Comparison of ENCODE assay signal across 12 cellular contexts in the genomic region with DNA sequence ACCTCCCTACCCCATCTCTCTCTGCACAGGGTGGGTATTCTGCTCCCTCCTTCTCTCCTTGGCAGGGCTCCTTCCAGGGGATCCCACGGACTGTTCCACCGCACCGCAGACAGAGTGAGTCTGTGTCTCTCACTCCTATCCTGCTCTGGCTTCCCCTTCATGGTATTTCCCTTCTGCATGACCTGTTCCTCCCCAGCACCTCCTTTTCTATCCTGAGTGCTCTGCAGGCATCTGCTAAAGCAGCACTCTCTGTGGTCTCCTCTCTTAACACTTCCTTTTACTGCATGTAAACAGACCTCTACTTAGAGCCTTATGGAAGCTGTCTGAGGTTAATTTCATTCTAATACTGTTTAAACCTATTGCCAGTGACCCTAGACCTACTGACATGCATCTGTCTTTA.
A peak's percentile ranks its signal among the peaks of the same experiment; 100 is the strongest.
DNase-seq lines count a peak whose midpoint lies in the region; ATAC-seq, FAIRE-seq and TF ChIP-seq lines count a peak whose summit lies in the region.
"Had no signal": no experiment of that assay in that cellular context is flagged by ENCODE, and none has a peak within 500 bp of the region (broad histone marks: within the 10 kb centered on the region; RNA-seq: fewer than 3 reads in every experiment).

No MANE protein-coding gene starts in this region.

- H3K27ac ChIP-seq in small intestine (ENCODE audit: low read depth in 1 of 2, low read length in 1 of 2): no peak overlapping the region

- ATAC-seq in GM21423 (IDR thresholded peaks at IDR 0.05; ENCODE audit: unreplicated experiment) (peak; percentile 77), HG02885 (IDR thresholded peaks at IDR 0.05; ENCODE audit: poor library complexity, unreplicated experiment) (no peak)

- TF ChIP-seq CTCF in GM10266 (IDR thresholded peaks at IDR 0.05; ENCODE audit: control insufficient read depth, insufficient read depth, low read depth, missing control alignments) (no peak), Calu3 (IDR thresholded peaks at IDR 0.05; ENCODE audit: unreplicated experiment) (no peak)

- no peaks in the 10 kb centered on the region for H3K27me3 ChIP-seq in small intestine (ENCODE audit: control insufficient read depth in 2 of 2, insufficient read depth in 2 of 2, low read length in 2 of 2)

- no peak overlapping the region for H3K4me3 ChIP-seq in small intestine (ENCODE audit: low read depth in 1 of 2, low read length in 2 of 2)

- intact Hi-C loops in Calu3 (cut with micrococcal nuclease; ENCODE audit: unreplicated experiment): no loop called here

- peaks cover 0 to 2% of the 10 kb centered on the region in 2 donors for H3K36me3 ChIP-seq in small intestine (ENCODE audit: control insufficient read depth in 2 of 2, insufficient read depth in 2 of 2, low read length in 2 of 2)

- H3K27me3 Mint-ChIP-seq in Calu3 (ENCODE audit: unreplicated experiment): no peaks in the 10 kb centered on the region
- H3K27me3 Mint-ChIP-seq: CD4-positive, alpha-beta T cell; memory B cell had no signal

- WGBS in small intestine, 3 donors: 72 to 86% (median 85%) methylated on average over 3 of the region's 3 CpGs

- no peaks in the 10 kb centered on the region for H3K9me3 Mint-ChIP-seq in Calu3 (ENCODE audit: low read depth, unreplicated experiment)
- H3K9me3 Mint-ChIP-seq: CD4-positive, alpha-beta T cell; memory B cell had no signal

- peaks cover 8% of the 10 kb centered on the region for H3K4me1 Mint-ChIP-seq in Calu3 (ENCODE audit: low read depth, unreplicated experiment)
- H3K4me1 Mint-ChIP-seq: memory B cell had no signal

- FAIRE-seq in small intestine (lab: Jason Lieb, UNC): no peak
- FAIRE-seq: GM18507 had no signal

- peaks cover 0 to 3% of the 10 kb centered on the region in 2 donors for H3K4me1 ChIP-seq in small intestine (ENCODE audit: control insufficient read depth in 2 of 2, insufficient read depth in 1 of 2, low read depth in 1 of 2, low read length in 1 of 2)

- H3K9me3 ChIP-seq in small intestine (ENCODE audit: control insufficient read depth, low read depth): no peaks in the 10 kb centered on the region

- H3K27ac Mint-ChIP-seq in Calu3 (ENCODE audit: unreplicated experiment): no peak overlapping the region
- H3K27ac Mint-ChIP-seq: CD4-positive, alpha-beta T cell; memory B cell had no signal

- no peaks in the 10 kb centered on the region for H3K36me3 Mint-ChIP-seq in Calu3 (ENCODE audit: insufficient read depth, unreplicated experiment)

- H3K4me3 Mint-ChIP-seq in Calu3 (ENCODE audit: low read depth, unreplicated experiment): no peak overlapping the region
- H3K4me3 Mint-ChIP-seq: CD4-positive, alpha-beta T cell; memory B cell had no signal

- POLR2A ChIA-PET in HEK293T (lab: Yijun Ruan, JAX): no interaction called here

- no TSS peak for BruUV-seq in Calu3 (replicated peaks; lab: Mats Ljungman, UMichigan)

- DNase-seq in GM10266 (ENCODE audit: extremely low spot score) (peak; percentile 8), SK-N-DZ (ENCODE audit: low spot score) (peak; percentile 11), kidney glomerular epithelial cell (lab: John Stamatoyannopoulos, UW) (peak; percentile 62), Calu3 (no peak), HEK293T (ENCODE audit: extremely low spot score) (no peak), small intestine (no peak)
- DNase-seq: CD4-positive, alpha-beta T cell; SW 1271 had no signal

- CTCF ChIA-PET in Calu3 (lab: Charles Lee) (no interaction called here), HEK293T (lab: Yijun Ruan, JAX) (no interaction called here)

TF ChIP-seq in HEK293T, 16 proteins besides CTCF, POLR2A, EP300 and RAD21:
- TF ChIP-seq ELF4 (IDR thresholded peaks at IDR 0.05) (no peak), ZNF384 (IDR thresholded peaks at IDR 0.05) (no peak), NFRKB (IDR thresholded peaks at IDR 0.05) (no peak), FOXK2 (IDR thresholded peaks at IDR 0.05) (no peak), CTBP1 (IDR thresholded peaks at IDR 0.05; ENCODE audit: borderline replicate concordance) (no peak), FOXA1 (IDR thresholded peaks at IDR 0.05) (no peak), LEF1 (IDR thresholded peaks at IDR 0.05; ENCODE audit: borderline replicate concordance) (no peak), BHLHE40 (IDR thresholded peaks at IDR 0.05; ENCODE audit: borderline replicate concordance) (no peak), ARNT (IDR thresholded peaks at IDR 0.05) (no peak), SP1 (IDR thresholded peaks at IDR 0.05) (no peak), TARDBP (IDR thresholded peaks at IDR 0.05) (no peak), FOXM1 (IDR thresholded peaks at IDR 0.05; ENCODE audit: borderline replicate concordance) (no peak), HDGF (IDR thresholded peaks at IDR 0.05; ENCODE audit: borderline replicate concordance) (no peak), L3MBTL2 (conservative IDR thresholded peaks at IDR 0.05) (no peak), SUZ12 (IDR thresholded peaks at IDR 0.05) (no peak)
- TF ChIP-seq, protein P1, sequence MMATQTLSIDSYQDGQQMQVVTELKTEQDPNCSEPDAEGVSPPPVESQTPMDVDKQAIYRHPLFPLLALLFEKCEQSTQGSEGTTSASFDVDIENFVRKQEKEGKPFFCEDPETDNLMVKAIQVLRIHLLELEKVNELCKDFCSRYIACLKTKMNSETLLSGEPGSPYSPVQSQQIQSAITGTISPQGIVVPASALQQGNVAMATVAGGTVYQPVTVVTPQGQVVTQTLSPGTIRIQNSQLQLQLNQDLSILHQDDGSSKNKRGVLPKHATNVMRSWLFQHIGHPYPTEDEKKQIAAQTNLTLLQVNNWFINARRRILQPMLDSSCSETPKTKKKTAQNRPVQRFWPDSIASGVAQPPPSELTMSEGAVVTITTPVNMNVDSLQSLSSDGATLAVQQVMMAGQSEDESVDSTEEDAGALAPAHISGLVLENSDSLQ (IDR thresholded peaks at IDR 0.05): no peak

Comparison
In these comparisons a context has a peak if more than half of its experiments do, and no peak if none do; other contexts are left out.
1. DNase-seq: peak in GM10266 (single experiment), SK-N-DZ (single experiment) and kidney glomerular epithelial cell (single experiment); none in Calu3 (single experiment), HEK293T (single experiment) and small intestine (single experiment).